Comparison of ENCODE assay signal across 23 cellular contexts in genomic region chr11:94604496-94604895, GRCh38. TPM values are rescaled to one million over a fixed set of nuclear protein-coding genes. Genes with fewer than 3 reads are reported as not detected.
DNase-seq lines count a peak whose midpoint lies in the region; ATAC-seq and FAIRE-seq lines count a peak whose summit lies in the region.
"Had no signal": no experiment of that assay in that cellular context is flagged by ENCODE, and none has a peak within 500 bp of the region (broad histone marks: within the 10 kb centered on the region; RNA-seq: fewer than 3 reads in every experiment).

No MANE protein-coding gene starts in this region.

- H3K9ac ChIP-seq in mesenchymal stem cell (ENCODE audit: low read length): no peak overlapping the region
- H3K9ac ChIP-seq: KMS-11 had no signal

- peaks cover 8% of the 10 kb centered on the region for H3K9me3 ChIP-seq in mesenchymal stem cell (ENCODE audit: control insufficient read depth, low read length)
- H3K9me3 ChIP-seq: A549, tibial artery had no signal

- H2BK120ac ChIP-seq in mesenchymal stem cell (ENCODE audit: low read depth, low read length): no peak overlapping the region

- no peak overlapping the region for H3K4ac ChIP-seq in mesenchymal stem cell (ENCODE audit: low read depth in 1 of 2, low read length in 2 of 2)

- 54% methylated on average over 3 of the region's 3 CpGs for WGBS in mesenchymal stem cell

- no peak overlapping the region for H3K23ac ChIP-seq in mesenchymal stem cell (ENCODE audit: low read length in 2 of 2)

- H3K36me3 ChIP-seq in mesenchymal stem cell (ENCODE audit: control insufficient read depth in 1 of 2, insufficient read depth in 2 of 2, low read depth in 1 of 2, low read length in 2 of 2): peaks cover 0 to 21% of the 10 kb centered on the region in 2 experiments
- H3K36me3 ChIP-seq: right atrium auricular region had no signal

- peak; percentile 22 for DNase-seq in DMS114 treated with DMSO at 0.1 percent for 48 hours (lab: John Stamatoyannopoulos, UW; ENCODE audit: unreplicated experiment)
- peak; percentile 88 for DNase-seq in NCI-H226
- peak; percentile 6 for DNase-seq in cerebellar cortex (ENCODE audit: low spot score)
- DNase-seq in mesenchymal stem cell: peak; percentile 11
- DNase-seq in urothelium cell line (ENCODE audit: low spot score): no peak
- DNase-seq in NCI-H2029 treated with DMSO at 0.1 percent for 48 hours (lab: John Stamatoyannopoulos, UW): no peak
- DNase-seq in NCI-H2081 treated with DMSO at 0.1 percent for 48 hours (lab: John Stamatoyannopoulos, UW): no peak
- DNase-seq: activated CD4-positive, alpha-beta T cell treated with anti-CD3 and anti-CD28 coated beads for 4 hours; activated naive CD4-positive, alpha-beta T cell treated with Interleukin-2 at 50 U/mL for 16 hours; activated T-cell treated with anti-CD3 and anti-CD28 coated beads, Interleukin-2, amount 50 U/mL, for 48 hours; amygdala; Caco-2; foreskin fibroblast; H9; mammary epithelial cell; NCI-H187; tibial artery had no signal

- ATAC-seq in GM19395 (IDR thresholded peaks at IDR 0.05; ENCODE audit: unreplicated experiment): no peak
- ATAC-seq: A549 had no signal

- no peak overlapping the region for H2AFZ ChIP-seq in mesenchymal stem cell (ENCODE audit: low read depth, low read length)

- no peak overlapping the region for H3K4me3 ChIP-seq in mesenchymal stem cell (ENCODE audit: insufficient read depth in 1 of 2, low read depth in 1 of 2, low read length in 2 of 2)
- H3K4me3 ChIP-seq: A549, right atrium auricular region, tibial artery had no signal

- no peak overlapping the region for H3K4me2 ChIP-seq in mesenchymal stem cell (ENCODE audit: low read length, poor library complexity, severe bottlenecking)
- H3K4me2 ChIP-seq: A549, KMS-11 had no signal

- H2BK5ac ChIP-seq in mesenchymal stem cell (ENCODE audit: low read depth, low read length, poor library complexity, severe bottlenecking): no peak overlapping the region

- H4K8ac ChIP-seq in mesenchymal stem cell (ENCODE audit: low read length): no peak overlapping the region

- H3K4me1 ChIP-seq in mesenchymal stem cell (ENCODE audit: control insufficient read depth, insufficient read depth, low read depth, low read length): no peaks in the 10 kb centered on the region
- H3K4me1 ChIP-seq: right atrium auricular region, tibial artery had no signal

- no peak overlapping the region for H3K14ac ChIP-seq in mesenchymal stem cell (ENCODE audit: low read length in 2 of 2)

- H3K18ac ChIP-seq in mesenchymal stem cell (ENCODE audit: low read depth in 1 of 2, low read length in 2 of 2): no peak overlapping the region

- no peak overlapping the region for H4K91ac ChIP-seq in mesenchymal stem cell (ENCODE audit: low read length)

- no peak overlapping the region for H2BK12ac ChIP-seq in mesenchymal stem cell (ENCODE audit: low read length in 2 of 2)

- H3K27me3 ChIP-seq in mesenchymal stem cell (ENCODE audit: control insufficient read depth in 1 of 2, insufficient read depth in 1 of 2, low read length in 2 of 2): no peaks in the 10 kb centered on the region
- H3K27me3 ChIP-seq: right atrium auricular region, tibial artery had no signal

- H2BK15ac ChIP-seq in mesenchymal stem cell (ENCODE audit: low read depth, poor library complexity, severe bottlenecking): no peak overlapping the region

- peak overlapping the region; percentile 2 for H3K27ac ChIP-seq in mesenchymal stem cell (ENCODE audit: low read length, poor library complexity, severe bottlenecking)
- H3K27ac ChIP-seq: A549, epithelial cell of prostate, KMS-11, right atrium auricular region, tibial artery had no signal

- no peak overlapping the region for H2AK5ac ChIP-seq in mesenchymal stem cell (ENCODE audit: low read length, severe bottlenecking)

- no peak for FAIRE-seq in urothelium cell line (lab: Jason Lieb, UNC)
- FAIRE-seq: A549, keratinocyte had no signal

- H3K79me1 ChIP-seq in mesenchymal stem cell (replicated peaks; ENCODE audit: low read length, poor library complexity, severe bottlenecking): no peaks in the 10 kb centered on the region

RNA-seq across cellular contexts. Expression of gene PIWIL4, which starts 37.3 kb away (rescaled TPM):
- polyA plus RNA-seq in mesenchymal stem cell (2013, experiment 1 of 2): 0.23 TPM
- 0.27 TPM for polyA plus RNA-seq in mesenchymal stem cell (2013, experiment 2 of 2)

Comparison
In these comparisons a context has a peak if more than half of its experiments do, and no peak if none do; other contexts are left out.
1. DNase-seq: peak in DMS114 treated with DMSO at 0.1 percent for 48 hours (single experiment), NCI-H226 (single experiment), cerebellar cortex (single experiment) and mesenchymal stem cell (single experiment); none in urothelium cell line (single experiment), NCI-H2029 treated with DMSO at 0.1 percent for 48 hours (single experiment) and NCI-H2081 treated with DMSO at 0.1 percent for 48 hours (single experiment).